Comparison of ENCODE assay signal across 23 cellular contexts in genomic region chr4:6534050-6534449, GRCh38.
"Had no signal": no experiment of that assay in that cellular context is flagged by ENCODE, and none has a peak within 500 bp of the region (broad histone marks: within the 10 kb centered on the region; RNA-seq: fewer than 3 reads in every experiment).

No MANE protein-coding gene starts in this region.

- H3K79me2 ChIP-seq: parathyroid adenoma had no signal

- H3K36me3 ChIP-seq: gastrocnemius medialis, left lung, suprapubic skin, transverse colon had no signal

- ATAC-seq: effector memory CD8-positive, alpha-beta T cell; esophagus mucosa; gastrocnemius medialis; left lung; mucosa of descending colon; natural killer cell treated with Interleukin-12 subunit alpha and Interleukin-12 subunit beta and Interleukin-15 and Interleukin-18, amount 100 ng/mL, for 72 hours; sciatic nerve; stimulated activated naive CD8-positive, alpha-beta T cell treated with anti-CD3 and anti-CD28 coated beads, Interleukin-15, amount 100 ng/mL, for 72 hours had no signal

- H2AFZ ChIP-seq: parathyroid adenoma had no signal

- H3K27ac ChIP-seq: epithelial cell of prostate, gastrocnemius medialis, left lung, parathyroid adenoma, suprapubic skin, transverse colon had no signal

- H3K4me2 ChIP-seq: smooth muscle cell had no signal

- H3K9ac ChIP-seq: parathyroid adenoma had no signal

- H3K4me1 ChIP-seq: gastrocnemius medialis, left lung, parathyroid adenoma, suprapubic skin, transverse colon had no signal

- H3K4me3 ChIP-seq: gastrocnemius medialis, left lung, mucosa of descending colon, smooth muscle cell, suprapubic skin, transverse colon had no signal

- DNase-seq: cortex of kidney; effector memory CD8-positive, alpha-beta T cell; foreskin fibroblast; gastrocnemius medialis; kidney; left lung; mesenchymal stem cell; naive B cell; stimulated activated CD4-positive, alpha-beta T cell treated with anti-CD3 and anti-CD28 coated beads, Interleukin-12 subunit alpha, Interleukin-12 subunit beta, amount 100 ng/mL, for 4 hours; stimulated activated CD4-positive, alpha-beta T cell treated with anti-CD3 and anti-CD28 coated beads, Interleukin-1b, Interleukin-23, amount 100 ng/mL, for 48 hours; stimulated activated CD4-positive, alpha-beta T cell treated with anti-CD3 and anti-CD28 coated beads, Interleukin-4, amount 100 ng/mL, for 1 hour; stimulated activated CD8-positive, alpha-beta memory T cell treated with anti-CD3 and anti-CD28 coated beads, Interleukin-4, amount 100 ng/mL, for 48 hours; stimulated activated naive CD4-positive, alpha-beta T cell; stimulated activated naive CD8-positive, alpha-beta T cell treated with anti-CD3 and anti-CD28 coated beads, Interleukin-15, amount 100 ng/mL, for 72 hours; transverse colon had no signal

- H3K9me3 ChIP-seq: gastrocnemius medialis, left lung, mucosa of descending colon, suprapubic skin, transverse colon had no signal

- FAIRE-seq: kidney had no signal
